Comparison of ENCODE assay signal across 13 cellular contexts in genomic region chr2:69221960-69222751, GRCh38.
DNase-seq lines count a peak whose midpoint lies in the region; ATAC-seq and TF ChIP-seq lines count a peak whose summit lies in the region.
"Had no signal": no experiment of that assay in that cellular context is flagged by ENCODE, and none has a peak within 500 bp of the region (broad histone marks: within the 10 kb centered on the region; RNA-seq: fewer than 3 reads in every experiment).

No MANE protein-coding gene starts in this region.

- DNase-seq in Right ventricle myocardium inferior (ENCODE audit: missing footprints) (no peak), cardiac septum (ENCODE audit: low spot score) (no peak), endothelial cell (ENCODE audit: low spot score) (no peak), left kidney (ENCODE audit: low read depth, low spot score) (peak; percentile 61), GM13977 (ENCODE audit: low spot score) (no peak), DMS114 treated with DMSO at 0.1 percent for 48 hours (lab: John Stamatoyannopoulos, UW; ENCODE audit: unreplicated experiment) (no peak), NCI-H1694 (lab: John Stamatoyannopoulos, UW) (no peak), OCI-M1 (lab: John Stamatoyannopoulos, UW) (no peak)
- DNase-seq: activated naive CD8-positive, alpha-beta T cell treated with anti-CD3 and anti-CD28 coated beads, Interleukin-2, amount 10 ng/mL, durations not matched to agents 7 days and 5 days; GOT3; midbrain; NCI-H526; retina had no signal

- H3K4me1 Mint-ChIP-seq in endothelial cell (ENCODE audit: unreplicated experiment): peaks cover 30% of the 10 kb centered on the region
- H3K4me1 Mint-ChIP-seq: activated naive CD8-positive, alpha-beta T cell treated with anti-CD3 and anti-CD28 coated beads, Interleukin-2, amount 10 ng/mL, durations not matched to agents 7 days and 5 days had no signal

- H3K4me3 Mint-ChIP-seq in endothelial cell (ENCODE audit: unreplicated experiment): no peak overlapping the region
- H3K4me3 Mint-ChIP-seq: activated naive CD8-positive, alpha-beta T cell treated with anti-CD3 and anti-CD28 coated beads, Interleukin-2, amount 10 ng/mL, durations not matched to agents 7 days and 5 days had no signal

- intact Hi-C loops in Right ventricle myocardium inferior (cut with DNase I) (loop anchor here (5.0 kb wide), 1 partner anchor 85 kb away; no protein-coding TSS in a partner anchor), cardiac septum (cut with DNase I) (no loop called here)

- peak; percentile 22 for ATAC-seq in Right ventricle myocardium inferior

- in situ Hi-C loops in GM13977 (cut with MboI; ENCODE audit: low pct_unique_long_range_greater_than_20kb, low sequenced_read_pairs, unreplicated experiment): no loop called here

- peak overlapping the region; percentile 51 for H3K27ac Mint-ChIP-seq in endothelial cell (ENCODE audit: unreplicated experiment)
- H3K27ac Mint-ChIP-seq: activated naive CD8-positive, alpha-beta T cell treated with anti-CD3 and anti-CD28 coated beads, Interleukin-2, amount 10 ng/mL, durations not matched to agents 7 days and 5 days had no signal

- H3K36me3 Mint-ChIP-seq in endothelial cell (ENCODE audit: low read depth, unreplicated experiment): peaks cover 4% of the 10 kb centered on the region
- H3K36me3 Mint-ChIP-seq: activated naive CD8-positive, alpha-beta T cell treated with anti-CD3 and anti-CD28 coated beads, Interleukin-2, amount 10 ng/mL, durations not matched to agents 7 days and 5 days had no signal

- H3K9me3 Mint-ChIP-seq in endothelial cell (ENCODE audit: unreplicated experiment): no peaks in the 10 kb centered on the region
- H3K9me3 Mint-ChIP-seq: activated naive CD8-positive, alpha-beta T cell treated with anti-CD3 and anti-CD28 coated beads, Interleukin-2, amount 10 ng/mL, durations not matched to agents 7 days and 5 days had no signal

- H3K27me3 Mint-ChIP-seq in endothelial cell (ENCODE audit: unreplicated experiment): peaks cover 3% of the 10 kb centered on the region

- no peak for TF ChIP-seq CTCF in endothelial cell (IDR thresholded peaks at IDR 0.05; ENCODE audit: unreplicated experiment)
- no peak for TF ChIP-seq CTCF in GM13977 (IDR thresholded peaks at IDR 0.05; ENCODE audit: extremely low read depth, insufficient read depth, missing control alignments)
